Comparison of ENCODE assay signal across 23 cellular contexts in genomic region chr17:81999587-81999974, GRCh38.
"Had no signal": no experiment of that assay in that cellular context is flagged by ENCODE, and none has a peak within 500 bp of the region (broad histone marks: within the 10 kb centered on the region; RNA-seq: fewer than 3 reads in every experiment).

No MANE protein-coding gene starts in this region.

- H3K4me3 ChIP-seq: esophagus muscularis mucosa, skin epidermis, thoracic aorta had no signal

- H3K36me3 Mint-ChIP-seq: activated naive CD4-positive, alpha-beta T cell treated with anti-CD3 and anti-CD28 coated beads, Interleukin-2, amount 10 ng/mL, durations not matched to agents 7 days and 5 days; natural killer cell had no signal

- H3K9me3 Mint-ChIP-seq: activated CD4-positive, alpha-beta memory T cell treated with anti-CD3 and anti-CD28 coated beads, Interleukin-2, amount 10 ng/mL, durations not matched to agents 7 days and 5 days; activated CD4-positive, alpha-beta T cell treated with anti-CD3 and anti-CD28 coated beads, Interleukin-2, amount 10 ng/mL, durations not matched to agents 7 days and 5 days; activated naive CD4-positive, alpha-beta T cell treated with anti-CD3 and anti-CD28 coated beads, Interleukin-2, amount 10 ng/mL, durations not matched to agents 7 days and 5 days; activated T-cell treated with anti-CD3 and anti-CD28 coated beads, Interleukin-2, amount 50 U/mL, for 24 hours; natural killer cell; stimulated activated effector memory CD8-positive, alpha-beta T cell treated with anti-CD3 and anti-CD28 coated beads, Interleukin-12 subunit alpha, Interleukin-12 subunit beta, amount 100 ng/mL, for 72 hours; stimulated activated naive CD8-positive, alpha-beta T cell treated with anti-CD3 and anti-CD28 coated beads, Interleukin-15, Interleukin-2, amounts not matched to agents 100 ng/mL and 50 ng/mL, for 24 hours had no signal

- H3K4me3 Mint-ChIP-seq: activated CD4-positive, alpha-beta memory T cell treated with anti-CD3 and anti-CD28 coated beads, Interleukin-2, amount 10 ng/mL, durations not matched to agents 7 days and 5 days; activated CD4-positive, alpha-beta T cell treated with anti-CD3 and anti-CD28 coated beads, Interleukin-2, amount 10 ng/mL, durations not matched to agents 7 days and 5 days; activated naive CD4-positive, alpha-beta T cell treated with anti-CD3 and anti-CD28 coated beads, Interleukin-2, amount 10 ng/mL, durations not matched to agents 7 days and 5 days; activated T-cell treated with anti-CD3 and anti-CD28 coated beads, Interleukin-2, amount 50 U/mL, for 24 hours; natural killer cell; stimulated activated effector memory CD8-positive, alpha-beta T cell treated with anti-CD3 and anti-CD28 coated beads, Interleukin-12 subunit alpha, Interleukin-12 subunit beta, amount 100 ng/mL, for 72 hours; stimulated activated naive CD8-positive, alpha-beta T cell treated with anti-CD3 and anti-CD28 coated beads, Interleukin-15, Interleukin-2, amounts not matched to agents 100 ng/mL and 50 ng/mL, for 24 hours; T-helper 17 cell had no signal

- H3K27me3 Mint-ChIP-seq: activated CD4-positive, alpha-beta memory T cell treated with anti-CD3 and anti-CD28 coated beads, Interleukin-2, amount 10 ng/mL, durations not matched to agents 7 days and 5 days; activated CD4-positive, alpha-beta T cell treated with anti-CD3 and anti-CD28 coated beads, Interleukin-2, amount 10 ng/mL, durations not matched to agents 7 days and 5 days; activated naive CD4-positive, alpha-beta T cell treated with anti-CD3 and anti-CD28 coated beads, Interleukin-2, amount 10 ng/mL, durations not matched to agents 7 days and 5 days; activated T-cell treated with anti-CD3 and anti-CD28 coated beads, Interleukin-2, amount 50 U/mL, for 24 hours; stimulated activated naive CD8-positive, alpha-beta T cell treated with anti-CD3 and anti-CD28 coated beads, Interleukin-15, Interleukin-2, amounts not matched to agents 100 ng/mL and 50 ng/mL, for 24 hours; T-helper 17 cell had no signal

- H3K27me3 ChIP-seq: brain microvascular endothelial cell, esophagus muscularis mucosa, neutrophil had no signal

- H3K36me3 ChIP-seq: brain microvascular endothelial cell had no signal

- H3K27ac Mint-ChIP-seq: activated CD4-positive, alpha-beta memory T cell treated with anti-CD3 and anti-CD28 coated beads, Interleukin-2, amount 10 ng/mL, durations not matched to agents 7 days and 5 days; activated CD4-positive, alpha-beta T cell treated with anti-CD3 and anti-CD28 coated beads, Interleukin-2, amount 10 ng/mL, durations not matched to agents 7 days and 5 days; activated naive CD4-positive, alpha-beta T cell treated with anti-CD3 and anti-CD28 coated beads, Interleukin-2, amount 10 ng/mL, durations not matched to agents 7 days and 5 days; activated T-cell treated with anti-CD3 and anti-CD28 coated beads, Interleukin-2, amount 50 U/mL, for 24 hours; natural killer cell; stimulated activated effector memory CD8-positive, alpha-beta T cell treated with anti-CD3 and anti-CD28 coated beads, Interleukin-12 subunit alpha, Interleukin-12 subunit beta, amount 100 ng/mL, for 72 hours; stimulated activated naive CD8-positive, alpha-beta T cell treated with anti-CD3 and anti-CD28 coated beads, Interleukin-15, Interleukin-2, amounts not matched to agents 100 ng/mL and 50 ng/mL, for 24 hours; T-helper 17 cell had no signal

- H3K27ac ChIP-seq: brain microvascular endothelial cell, esophagus muscularis mucosa, neutrophil, skin epidermis, thoracic aorta, WERI-Rb-1 had no signal

- DNase-seq: activated CD4-positive, alpha-beta memory T cell treated with anti-CD3 and anti-CD28 coated beads, Interleukin-2, amount 10 ng/mL, durations not matched to agents 7 days and 5 days; activated CD4-positive, alpha-beta T cell treated with anti-CD3 and anti-CD28 coated beads for 1 hour; activated CD4-positive, alpha-beta T cell treated with anti-CD3 and anti-CD28 coated beads, Interleukin-2, amount 10 ng/mL, durations not matched to agents 7 days and 5 days; activated CD8-positive, alpha-beta memory T cell treated with anti-CD3 and anti-CD28 coated beads, Interleukin-2, amount 50 U/mL, for 48 hours; activated gamma-delta T cell; activated naive CD4-positive, alpha-beta T cell treated with anti-CD3 and anti-CD28 coated beads, Interleukin-2, amount 10 ng/mL, durations not matched to agents 7 days and 5 days; activated T-cell treated with anti-CD3 and anti-CD28 coated beads, Interleukin-2, amount 50 U/mL, for 24 hours; amniotic stem cell; brain microvascular endothelial cell; caudate nucleus; foreskin melanocyte; mesenchymal stem cell; natural killer cell; stimulated activated CD4-positive, alpha-beta T cell treated with anti-CD3 and anti-CD28 coated beads, Interleukin-4, amount 100 ng/mL, for 24 hours; T-helper 17 cell; T1000; WERI-Rb-1 had no signal

- H3K4me1 Mint-ChIP-seq: activated CD4-positive, alpha-beta memory T cell treated with anti-CD3 and anti-CD28 coated beads, Interleukin-2, amount 10 ng/mL, durations not matched to agents 7 days and 5 days; activated CD4-positive, alpha-beta T cell treated with anti-CD3 and anti-CD28 coated beads, Interleukin-2, amount 10 ng/mL, durations not matched to agents 7 days and 5 days; activated naive CD4-positive, alpha-beta T cell treated with anti-CD3 and anti-CD28 coated beads, Interleukin-2, amount 10 ng/mL, durations not matched to agents 7 days and 5 days; natural killer cell; stimulated activated effector memory CD8-positive, alpha-beta T cell treated with anti-CD3 and anti-CD28 coated beads, Interleukin-12 subunit alpha, Interleukin-12 subunit beta, amount 100 ng/mL, for 72 hours had no signal

- H3K9me3 ChIP-seq: esophagus muscularis mucosa, neutrophil, thoracic aorta had no signal
